ENCODE assay signal across 8 cellular contexts in genomic region chr17:77140878-77141767, GRCh38. TPM values are rescaled to one million over a fixed set of nuclear protein-coding genes. Genes with fewer than 3 reads are reported as not detected.
DNase-seq lines count a peak whose midpoint lies in the region; ATAC-seq and TF ChIP-seq lines count a peak whose summit lies in the region.

SEC14L1 (plus strand) TSS chr17:77140969; CDS start chr17:77143597, 2,628 bp downstream.

- H3K4me3 Mint-ChIP-seq in activated CD8-positive, alpha-beta T cell treated with anti-CD3 and anti-CD28 coated beads for 36 hours: peak within 1 kb of the TSS; percentile 83

- peaks cover 58% of the 10 kb centered on the region for H3K36me3 Mint-ChIP-seq in activated CD8-positive, alpha-beta T cell treated with anti-CD3 and anti-CD28 coated beads for 36 hours (ENCODE audit: low read depth)

- 1% methylated on average over 14 to 30 of the region's 99 CpGs for WGBS in thyroid gland, 2 donors

- peak within 1 kb of the TSS; percentile 81 for H3K9ac ChIP-seq in ES-I3 (ENCODE audit: low read depth, low read length)

- no peaks in the 10 kb centered on the region for H3K27me3 Mint-ChIP-seq in activated CD8-positive, alpha-beta T cell treated with anti-CD3 and anti-CD28 coated beads for 36 hours

- no peak for TF ChIP-seq POLR2A in thyroid gland (IDR thresholded peaks at IDR 0.05)

- H3K9me3 Mint-ChIP-seq in activated CD8-positive, alpha-beta T cell treated with anti-CD3 and anti-CD28 coated beads for 36 hours: peaks cover 18% of the 10 kb centered on the region

- H3K27me3 ChIP-seq in H7 (ENCODE audit: control insufficient read depth, insufficient read depth, low read length): no peaks in the 10 kb centered on the region
- no peaks in the 10 kb centered on the region for H3K27me3 ChIP-seq in thyroid gland

- intact Hi-C loops in activated CD8-positive, alpha-beta T cell treated with anti-CD3 and anti-CD28 coated beads for 36 hours (cut with micrococcal nuclease): loop anchor here (5.0 kb wide), 1 partner anchor 34 kb away; no protein-coding TSS in a partner anchor
- intact Hi-C loops in thyroid gland (cut with DNase I): loop anchor here (5.0 kb wide), 1 partner anchor 39 kb away; no protein-coding TSS in a partner anchor

- H3K27ac ChIP-seq in epithelial cell of prostate (peak within 1 kb of the TSS; percentile 98), thyroid gland (peak within 1 kb of the TSS; percentile 87 to 96 (median 94))

- H3K4me3 ChIP-seq in H7 (ENCODE audit: insufficient read depth, low read depth, low read length): peak within 1 kb of the TSS; percentile 82
- peak within 1 kb of the TSS; percentile 36 to 94 (median 76) for H3K4me3 ChIP-seq in thyroid gland (replicated peaks in 1 of 3)

- peaks cover 9% of the 10 kb centered on the region for H3K9me3 ChIP-seq in ES-I3 (ENCODE audit: control insufficient read depth, insufficient read depth, low read length)
- no peaks in the 10 kb centered on the region for H3K9me3 ChIP-seq in thyroid gland

- H3K36me3 ChIP-seq in ES-I3 (ENCODE audit: insufficient read depth, low read length): peaks cover 16% of the 10 kb centered on the region; the same call in 1 of the 2 replicates
- peaks cover 4% of the 10 kb centered on the region for H3K36me3 ChIP-seq in H7 (replicated peaks; ENCODE audit: control insufficient read depth, insufficient read depth, low read length)
- peaks cover 0 to 7% of the 10 kb centered on the region in 2 donors for H3K36me3 ChIP-seq in thyroid gland

- no peak for TF ChIP-seq CTCF in activated CD8-positive, alpha-beta T cell treated with anti-CD3 and anti-CD28 coated beads for 36 hours (IDR thresholded peaks at IDR 0.05)
- no peak for TF ChIP-seq CTCF in thyroid gland (IDR thresholded peaks at IDR 0.05)

- H3K4me1 ChIP-seq in ES-I3 (ENCODE audit: insufficient read depth, low read length): peaks cover 20% of the 10 kb centered on the region
- peaks cover 25 to 36% of the 10 kb centered on the region in 2 donors for H3K4me1 ChIP-seq in thyroid gland

- no peak for ATAC-seq in activated CD8-positive, alpha-beta T cell treated with anti-CD3 and anti-CD28 coated beads for 36 hours

- H3K27ac Mint-ChIP-seq in activated CD8-positive, alpha-beta T cell treated with anti-CD3 and anti-CD28 coated beads for 36 hours: peak within 1 kb of the TSS; percentile 97

- POLR2A ChIA-PET in activated CD8-positive, alpha-beta T cell treated with anti-CD3 and anti-CD28 coated beads for 36 hours (lab: Charles Lee): interaction anchor here (0.8 to 1.9 kb wide), 9 partner anchors 19 to 107 kb away, joined by 3 to 15 read pairs (median 3); no protein-coding TSS in a partner anchor

- CTCF ChIA-PET in activated CD8-positive, alpha-beta T cell treated with anti-CD3 and anti-CD28 coated beads for 36 hours (lab: Charles Lee): interaction anchor here (0.9 to 4.1 kb wide), 5 partner anchors 12 to 54 kb away, joined by 3 to 22 read pairs (median 4); no protein-coding TSS in a partner anchor

- H3K4me1 Mint-ChIP-seq in activated CD8-positive, alpha-beta T cell treated with anti-CD3 and anti-CD28 coated beads for 36 hours (ENCODE audit: low read depth): peaks cover 55% of the 10 kb centered on the region

- DNase-seq in H7 (peak; percentile 88), NAMALWA (ENCODE audit: low spot score) (peak; percentile 75), epithelial cell of prostate (ENCODE audit: low read depth, low spot score) (no peak), myocyte (ENCODE audit: low read depth) (peak; percentile 85), thyroid gland (peak; percentile 63 to 72), hepatic stellate cell (ENCODE audit: low spot score) (no peak)
- DNase-seq in activated CD8-positive, alpha-beta T cell treated with anti-CD3 and anti-CD28 coated beads for 36 hours: peak; percentile 59

RNA-seq across cellular contexts. Expression of gene SEC14L1, which starts in this region (rescaled TPM):
- 45.9 and 68.3 TPM in 2 replicates for total RNA-seq in H7 (2014; rRNA removed; shearing (Covaris generic))
- 10 to 100 TPM; 79.7 to 91.6 TPM for total RNA-seq in activated CD8-positive, alpha-beta T cell treated with anti-CD3 and anti-CD28 coated beads for 36 hours
- total RNA-seq in myocyte (56.2 and 71.1 TPM in 2 replicates), thyroid gland (100 to 1,000 TPM in 2 of 4 donors, 10 to 100 TPM in 2; 57.6 to 287 (median 102) TPM)
- polyA plus RNA-seq in myocyte (2012): 57.1 TPM

Comparison
In these comparisons a context has a peak if more than half of its experiments do, and no peak if none do; other contexts are left out.
1. DNase-seq: peak in H7 (single experiment), NAMALWA (single experiment), activated CD8-positive, alpha-beta T cell treated with anti-CD3 and anti-CD28 coated beads for 36 hours (single experiment), myocyte (single experiment) and thyroid gland (2 of 2); none in epithelial cell of prostate (single experiment) and hepatic stellate cell (single experiment).